In the genomic region with DNA sequence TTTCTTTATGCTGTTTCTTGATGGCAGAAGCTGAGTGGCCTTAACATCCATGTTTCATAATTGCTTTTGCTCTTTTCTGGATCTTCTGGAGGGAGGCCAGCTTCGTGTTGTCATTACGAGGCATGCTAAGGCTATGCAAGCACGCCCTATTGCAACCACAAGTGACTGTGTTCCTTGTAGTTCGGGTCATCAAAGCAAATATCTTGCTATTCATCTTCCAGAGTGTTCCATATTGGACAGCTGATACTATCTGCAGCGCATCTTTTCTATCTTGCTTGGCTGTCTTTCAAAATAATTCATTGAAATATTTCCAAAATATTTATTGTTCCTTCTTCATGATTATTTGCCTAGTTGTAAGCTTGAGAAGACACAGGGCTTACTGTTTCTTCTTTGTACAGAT, we compare ENCODE assay signal across 14 cellular contexts. TPM values are rescaled to one million over a fixed set of nuclear protein-coding genes. Genes with fewer than 3 reads are reported as not detected.
DNase-seq lines count a peak whose midpoint lies in the region; ATAC-seq and TF ChIP-seq lines count a peak whose summit lies in the region.
"Had no signal": no experiment of that assay in that cellular context is flagged by ENCODE, and none has a peak within 500 bp of the region (broad histone marks: within the 10 kb centered on the region; RNA-seq: fewer than 3 reads in every experiment).

No MANE protein-coding gene starts in this region.

- H4K20me1 ChIP-seq in fibroblast of lung (ENCODE audit: control insufficient read depth, extremely low read depth, insufficient read depth, low read length) = no peaks in the 10 kb centered on the region

- no peak overlapping the region for H3K9ac ChIP-seq in fibroblast of lung (ENCODE audit: insufficient read depth, low read length)

- peak overlapping the region; percentile 39 for H3K27ac Mint-ChIP-seq in T-helper 17 cell
- H3K27ac Mint-ChIP-seq in activated CD4-positive, alpha-beta T cell treated with anti-CD3 and anti-CD28 coated beads for 36 hours = no peak overlapping the region

- no peak overlapping the region for H3K4me2 ChIP-seq in fibroblast of lung (ENCODE audit: extremely low read depth, insufficient read depth, low read length)

- POLR2A ChIA-PET in activated CD4-positive, alpha-beta T cell treated with anti-CD3 and anti-CD28 coated beads for 36 hours (lab: Charles Lee) = interaction anchor here (0.6 kb wide), 1 partner anchor 251 kb away, joined by 4 read pairs; no protein-coding TSS in a partner anchor

- H3K4me1 Mint-ChIP-seq in T-helper 17 cell = peaks cover 21% of the 10 kb centered on the region
- peaks cover 23% of the 10 kb centered on the region for H3K4me1 Mint-ChIP-seq in activated CD4-positive, alpha-beta T cell treated with anti-CD3 and anti-CD28 coated beads for 36 hours

- no peaks in the 10 kb centered on the region for H3K36me3 ChIP-seq in fibroblast of lung (ENCODE audit: control insufficient read depth, insufficient read depth, low read length)

- H3K9me3 Mint-ChIP-seq in activated CD4-positive, alpha-beta T cell treated with anti-CD3 and anti-CD28 coated beads for 36 hours (ENCODE audit: low read depth) = no peaks in the 10 kb centered on the region

- H3K9me3 ChIP-seq in T-helper 17 cell (ENCODE audit: control insufficient read depth, low read length, poor library complexity, severe bottlenecking) (no peaks in the 10 kb centered on the region), fibroblast of lung (ENCODE audit: control insufficient read depth, insufficient read depth, low read depth, low read length) (no peaks in the 10 kb centered on the region)

- H3K36me3 Mint-ChIP-seq in T-helper 17 cell (ENCODE audit: low read depth) = peaks cover 3% of the 10 kb centered on the region
- peaks cover 5% of the 10 kb centered on the region for H3K36me3 Mint-ChIP-seq in activated CD4-positive, alpha-beta T cell treated with anti-CD3 and anti-CD28 coated beads for 36 hours (ENCODE audit: low read depth)

- H2AFZ ChIP-seq in fibroblast of lung (ENCODE audit: low read length) = no peak overlapping the region

- no peaks in the 10 kb centered on the region for H3K79me2 ChIP-seq in fibroblast of lung (ENCODE audit: control insufficient read depth, insufficient read depth, low read length)

- CTCF ChIA-PET in activated CD4-positive, alpha-beta T cell treated with anti-CD3 and anti-CD28 coated beads for 36 hours (lab: Charles Lee) = interaction anchor here (1.0 to 7.8 kb wide), 7 partner anchors 8 to 355 kb away, joined by 3 to 42 read pairs (median 4); no protein-coding TSS in a partner anchor

- H3K27me3 Mint-ChIP-seq in T-helper 17 cell = no peaks in the 10 kb centered on the region
- no peaks in the 10 kb centered on the region for H3K27me3 Mint-ChIP-seq in activated CD4-positive, alpha-beta T cell treated with anti-CD3 and anti-CD28 coated beads for 36 hours

- intact Hi-C loops in activated CD4-positive, alpha-beta T cell treated with anti-CD3 and anti-CD28 coated beads for 36 hours (cut with DNase I, micrococcal nuclease) = loop anchor here in 1 of 2 experiments (10.0 kb wide), 1 partner anchor 885 kb away; a partner anchor contains a TSS

- ATAC-seq in T-helper 17 cell (no peak), HG03439 (IDR thresholded peaks at IDR 0.05; ENCODE audit: unreplicated experiment) (no peak)
- no peak for ATAC-seq in activated CD4-positive, alpha-beta T cell treated with anti-CD3 and anti-CD28 coated beads for 36 hours
- ATAC-seq: Panc1 had no signal

- peak; percentile 55 for DNase-seq in H4 (ENCODE audit: low spot score)
- DNase-seq in T-helper 17 cell = no peak
- peak; percentile 59 to 79 for DNase-seq in fibroblast of lung (ENCODE audit: low read depth in 2 of 2)
- peak; percentile 55 for DNase-seq in skeletal muscle cell (ENCODE audit: low read depth)
- DNase-seq in NCI-H526 (lab: John Stamatoyannopoulos, UW) = no peak
- DNase-seq in NCI-H146 (lab: John Stamatoyannopoulos, UW) = no peak
- DNase-seq in activated CD4-positive, alpha-beta T cell treated with anti-CD3 and anti-CD28 coated beads for 36 hours = no peak
- DNase-seq: activated CD8-positive, alpha-beta memory T cell treated with anti-CD3 and anti-CD28 coated beads, Interleukin-2, amount 50 U/mL, for 4 hours; anterior cingulate cortex; COR-L47; midbrain; MM.1S had no signal

- no peak overlapping the region for H3K4me3 Mint-ChIP-seq in T-helper 17 cell
- no peak overlapping the region for H3K4me3 Mint-ChIP-seq in activated CD4-positive, alpha-beta T cell treated with anti-CD3 and anti-CD28 coated beads for 36 hours

- peaks cover 2% of the 10 kb centered on the region for H3K27me3 ChIP-seq in fibroblast of lung (ENCODE audit: control insufficient read depth, insufficient read depth, low read length)

- H3K4me3 ChIP-seq in fibroblast of lung (replicated peaks in 1 of 4; ENCODE audit: control extremely low read depth in 1 of 4, insufficient read depth in 1 of 4, low read depth in 3 of 4, low read length in 4 of 4) (no peak overlapping the region), skeletal muscle cell (ENCODE audit: low read depth, low read length) (no peak overlapping the region)

- no peak for TF ChIP-seq CTCF in fibroblast of lung (conservative IDR thresholded peaks at IDR 0.05 in 1 of 2, IDR thresholded peaks at IDR 0.05 in 1 of 2; ENCODE audit: low read depth in 1 of 2, low read length in 2 of 2)

- H3K27ac ChIP-seq in fibroblast of lung (ENCODE audit: insufficient read depth, low read length) = no peak overlapping the region

- no peaks in the 10 kb centered on the region for H3K4me1 ChIP-seq in fibroblast of lung (ENCODE audit: control insufficient read depth, extremely low read depth, insufficient read depth, low read length)

RNA-seq across cellular contexts. Expression of a gene that starts 5.0 kb away (rescaled TPM):
- 0.35 and 1.7 TPM in 2 replicates for total RNA-seq in H4 (2014; rRNA removed; shearing (Covaris generic))
- total RNA-seq in T-helper 17 cell (10 to 100 TPM; 52.3 to 59.9 TPM), fibroblast of lung (4.3 and 6.7 TPM in 2 replicates)
- polyA plus RNA-seq in fibroblast of lung = 1.1 and 2.9 TPM in 2 replicates
- polyA plus RNA-seq in fibroblast of lung (2012) = 1.5 and 4.9 TPM in 2 replicates
- 9.9 and 13.2 TPM in 2 replicates for polyA minus RNA-seq in fibroblast of lung (ENCODE audit: low replicate concordance)
- 10 to 100 TPM; 14.7 to 15.1 TPM for total RNA-seq in activated CD4-positive, alpha-beta T cell treated with anti-CD3 and anti-CD28 coated beads for 36 hours

RNA-seq across cellular contexts. Expression of a gene that starts 25.7 kb away (rescaled TPM):
- not detected in 2 replicates for total RNA-seq in H4 (2014; rRNA removed; shearing (Covaris generic))
- total RNA-seq in T-helper 17 cell = not detected
- total RNA-seq in fibroblast of lung = not detected in 2 replicates
- polyA plus RNA-seq in fibroblast of lung = not detected in 2 replicates
- polyA plus RNA-seq in fibroblast of lung (2012) = 0.05 TPM in 1 of 2 replicates, not detected in the other
- polyA minus RNA-seq in fibroblast of lung (ENCODE audit: low replicate concordance) = not detected in 2 replicates
- not detected for total RNA-seq in activated CD4-positive, alpha-beta T cell treated with anti-CD3 and anti-CD28 coated beads for 36 hours

Comparison
In these comparisons a context has a peak if more than half of its experiments do, and no peak if none do; other contexts are left out.
1. DNase-seq: peak in H4 (single experiment), fibroblast of lung (2 of 2) and skeletal muscle cell (single experiment); none in T-helper 17 cell (0 of 3), NCI-H526 (0 of 2), NCI-H146 (single experiment) and activated CD4-positive, alpha-beta T cell treated with anti-CD3 and anti-CD28 coated beads for 36 hours (single experiment).